ENCODE assay signal across 1 cellular context in genomic region chr20:33611106-33611505, GRCh38.
TF ChIP-seq lines count a peak whose summit lies in the region.

No MANE protein-coding gene starts in this region.

TF ChIP-seq in HepG2, 621 proteins besides CTCF, POLR2A, EP300 and RAD21:
- no peak for TF ChIP-seq HINFP (CRISPR knock-in tag; IDR thresholded peaks at IDR 0.05; ENCODE audit: low read depth)
- peak; percentile 9 for TF ChIP-seq TEAD3 (CRISPR knock-in tag; optimal IDR thresholded peaks at IDR 0.05; ENCODE audit: borderline replicate concordance)
